8 cellular contexts compared by ENCODE assay signal in the genomic region with DNA sequence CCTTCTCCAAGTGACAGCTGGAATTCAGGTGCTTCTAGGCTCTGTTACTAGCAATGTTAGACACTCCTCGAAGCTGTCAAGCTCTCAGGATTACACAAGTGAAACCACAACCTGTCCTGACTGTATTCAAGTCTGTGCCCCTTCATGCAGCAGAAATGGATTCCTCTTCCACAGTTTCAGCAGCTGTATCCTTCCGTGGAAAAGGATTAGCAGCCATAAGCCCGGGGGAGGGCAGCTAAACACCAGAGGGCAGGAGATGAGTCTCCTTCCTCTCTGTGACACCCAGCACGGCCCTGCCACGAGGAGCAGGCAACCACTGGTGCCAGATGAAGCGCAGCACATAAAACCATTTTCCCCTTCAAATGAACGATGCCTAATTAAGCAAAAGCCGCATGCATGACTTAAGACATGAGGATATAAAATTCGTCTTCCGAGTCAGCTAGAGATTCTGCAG. TPM values are rescaled to one million over a fixed set of nuclear protein-coding genes. Genes with fewer than 3 reads are reported as not detected.
DNase-seq lines count a peak whose midpoint lies in the region; ATAC-seq and TF ChIP-seq lines count a peak whose summit lies in the region.

No MANE protein-coding gene starts in this region.

- H3K36me3 ChIP-seq in GM23338 (ENCODE audit: insufficient read depth) (no peaks in the 10 kb centered on the region), Peyer's patch (no peaks in the 10 kb centered on the region), neural progenitor cell (no peaks in the 10 kb centered on the region), transverse colon (no peaks in the 10 kb centered on the region)

- H3K27me3 Mint-ChIP-seq in GM23338 (ENCODE audit: insufficient read depth, low read depth, poor library complexity) (peaks cover 24% of the 10 kb centered on the region), neural progenitor cell (ENCODE audit: insufficient read depth, low read depth) (peaks cover 11% of the 10 kb centered on the region)
- H3K27me3 Mint-ChIP-seq in activated T-helper 2 cell treated with anti-CD3 and anti-CD28 coated beads, Interferon-gamma antibody, Interleukin-2, Interleukin-4, amounts not matched to agents 10 μg/mL and 5 μg/mL and 100 μg/mL, durations not matched to agents 14 hours and 24 hours and 36 hours (ENCODE audit: low read depth) = peaks cover 4% of the 10 kb centered on the region

- no peak overlapping the region for H3K9ac ChIP-seq in neural progenitor cell

- H3K4me3 Mint-ChIP-seq in GM23338 = peak overlapping the region; percentile 78
- peak overlapping the region; percentile 81 for H3K4me3 Mint-ChIP-seq in activated T-helper 2 cell treated with anti-CD3 and anti-CD28 coated beads, Interferon-gamma antibody, Interleukin-2, Interleukin-4, amounts not matched to agents 10 μg/mL and 5 μg/mL and 100 μg/mL, durations not matched to agents 14 hours and 24 hours and 36 hours (ENCODE audit: low read depth)
- H3K4me3 Mint-ChIP-seq in neural progenitor cell = peak overlapping the region; percentile 87

- no peak for TF ChIP-seq EP300 in transverse colon (IDR thresholded peaks at IDR 0.05; ENCODE audit: low read depth)

- H3K9me3 Mint-ChIP-seq in GM23338 = peaks cover 9% of the 10 kb centered on the region
- peaks cover 6% of the 10 kb centered on the region for H3K9me3 Mint-ChIP-seq in activated T-helper 2 cell treated with anti-CD3 and anti-CD28 coated beads, Interferon-gamma antibody, Interleukin-2, Interleukin-4, amounts not matched to agents 10 μg/mL and 5 μg/mL and 100 μg/mL, durations not matched to agents 14 hours and 24 hours and 36 hours
- peaks cover 8% of the 10 kb centered on the region for H3K9me3 Mint-ChIP-seq in neural progenitor cell

- peak overlapping the region; percentile 93 for H2AFZ ChIP-seq in GM23338
- no peak overlapping the region for H2AFZ ChIP-seq in neural progenitor cell (replicated peaks)

- H3K79me2 ChIP-seq in GM23338 (replicated peaks; ENCODE audit: insufficient read depth) (0 out of 2 replicates have a peak, but pooled peaks cover 3% of the 10 kb centered on the region), neural progenitor cell (ENCODE audit: low read depth) (no peaks in the 10 kb centered on the region)

- H3F3A ChIP-seq in GM23338 (replicated peaks; ENCODE audit: low read depth) (no peaks in the 10 kb centered on the region), neural progenitor cell (ENCODE audit: low read depth) (peaks cover 17% of the 10 kb centered on the region)

- H3K9me3 ChIP-seq in Peyer's patch = no peaks in the 10 kb centered on the region
- no peaks in the 10 kb centered on the region for H3K9me3 ChIP-seq in neural progenitor cell (ENCODE audit: low read depth)
- H3K9me3 ChIP-seq in transverse colon = no peaks in the 10 kb centered on the region

- H3K4me2 ChIP-seq in GM23338 = peak overlapping the region; percentile 99
- peak overlapping the region; percentile 89 for H3K4me2 ChIP-seq in neural progenitor cell

- H3K4me3 ChIP-seq in GM23338 = peak overlapping the region; percentile 75
- H3K4me3 ChIP-seq in Peyer's patch = peak overlapping the region; percentile 70 to 88 (median 82)
- peak overlapping the region; percentile 86 for H3K4me3 ChIP-seq in fibroblast of the aortic adventitia (ENCODE audit: low read depth, low read length)
- peak overlapping the region; percentile 94 for H3K4me3 ChIP-seq in neural progenitor cell
- peak overlapping the region; percentile 66 to 87 (median 72) for H3K4me3 ChIP-seq in transverse colon

- H3K36me3 Mint-ChIP-seq in GM23338 (ENCODE audit: low read depth) (peaks cover 8% of the 10 kb centered on the region), neural progenitor cell (peaks cover 6% of the 10 kb centered on the region)
- peaks cover 17% of the 10 kb centered on the region for H3K36me3 Mint-ChIP-seq in activated T-helper 2 cell treated with anti-CD3 and anti-CD28 coated beads, Interferon-gamma antibody, Interleukin-2, Interleukin-4, amounts not matched to agents 10 μg/mL and 5 μg/mL and 100 μg/mL, durations not matched to agents 14 hours and 24 hours and 36 hours (ENCODE audit: low read depth)

- no peak for ATAC-seq in GM23338
- ATAC-seq in GM18868 (IDR thresholded peaks at IDR 0.05; ENCODE audit: unreplicated experiment) = no peak

- H3K27me3 ChIP-seq in GM23338 (ENCODE audit: insufficient read depth) (peaks cover 30% of the 10 kb centered on the region), Peyer's patch (no peaks in the 10 kb centered on the region), neural progenitor cell (peaks cover 33% of the 10 kb centered on the region), transverse colon (no peaks in the 10 kb centered on the region)

- intact Hi-C loops in activated T-helper 2 cell treated with anti-CD3 and anti-CD28 coated beads, Interferon-gamma antibody, Interleukin-2, Interleukin-4, amounts not matched to agents 10 μg/mL and 5 μg/mL and 100 μg/mL, durations not matched to agents 14 hours and 24 hours and 36 hours (cut with micrococcal nuclease) = loop anchor here (2.0 to 5.0 kb wide), 5 partner anchors 35 to 195 kb away; no protein-coding TSS in a partner anchor
- intact Hi-C loops in transverse colon (cut with DNase I; ENCODE audit: low total_unique reads) = loop anchor here (5.0 to 10.0 kb wide), 2 partner anchors 60 to 187 kb away; no protein-coding TSS in a partner anchor

- H3K27ac Mint-ChIP-seq in GM23338 (no peak overlapping the region), neural progenitor cell (no peak overlapping the region)
- H3K27ac Mint-ChIP-seq in activated T-helper 2 cell treated with anti-CD3 and anti-CD28 coated beads, Interferon-gamma antibody, Interleukin-2, Interleukin-4, amounts not matched to agents 10 μg/mL and 5 μg/mL and 100 μg/mL, durations not matched to agents 14 hours and 24 hours and 36 hours = peak overlapping the region; percentile 71

- TF ChIP-seq POLR2A in Peyer's patch (IDR thresholded peaks at IDR 0.05) (no peak), transverse colon (IDR thresholded peaks at IDR 0.05) (no peak)

- H3K4me1 ChIP-seq in GM23338 (ENCODE audit: insufficient read depth) (no peaks in the 10 kb centered on the region; the same call in 1 of the 2 replicates), Peyer's patch (peaks cover 0 to 31% (median 10%) of the 10 kb centered on the region in 4 donors), neural progenitor cell (peaks cover 18% of the 10 kb centered on the region), transverse colon (peaks cover 14 to 42% (median 21%) of the 10 kb centered on the region in 4 donors)

- WGBS in transverse colon (ENCODE audit: low coverage in 1 of 2), 2 donors = 5% methylated on average over 10 of the region's 10 CpGs; no CpG with 5 or more reads in 1 of the 2 donors

- H3K4me1 Mint-ChIP-seq in GM23338 (peaks cover 29% of the 10 kb centered on the region), neural progenitor cell (peaks cover 34% of the 10 kb centered on the region)
- H3K4me1 Mint-ChIP-seq in activated T-helper 2 cell treated with anti-CD3 and anti-CD28 coated beads, Interferon-gamma antibody, Interleukin-2, Interleukin-4, amounts not matched to agents 10 μg/mL and 5 μg/mL and 100 μg/mL, durations not matched to agents 14 hours and 24 hours and 36 hours (ENCODE audit: low read depth) = peaks cover 49% of the 10 kb centered on the region

- no peak for TF ChIP-seq CTCF in GM23338 (conservative IDR thresholded peaks at IDR 0.05; ENCODE audit: low read depth in 2 of 2)
- TF ChIP-seq CTCF in Peyer's patch (IDR thresholded peaks at IDR 0.05) = peak in 3 of 6 experiments; percentile 15 to 22 (median 22)
- TF ChIP-seq CTCF in fibroblast of the aortic adventitia (IDR thresholded peaks at IDR 0.05; ENCODE audit: insufficient read depth, low read length) = peak; percentile 43
- TF ChIP-seq CTCF in neural progenitor cell (IDR thresholded peaks at IDR 0.05) = no peak
- peak in 1 of 5 experiments; percentile 19 for TF ChIP-seq CTCF in transverse colon (IDR thresholded peaks at IDR 0.05)

- H3K9me2 ChIP-seq in GM23338 (ENCODE audit: insufficient read depth) = no peaks in the 10 kb centered on the region

- in situ Hi-C loops in transverse colon (cut with MboI; ENCODE audit: low pct_ligation_motif_present in 1 of 4, low pct_unique_long_range_greater_than_20kb in 1 of 4, low sequenced_read_pairs in 3 of 4) = loop anchor here in 2 of 4 donors (10.0 kb wide), 1 partner anchor 187 kb away; no protein-coding TSS in a partner anchor

- DNase-seq in AG08396 (ENCODE audit: low spot score) (peak; percentile 46), GM23338 (ENCODE audit: low spot score) (no peak), Peyer's patch (peak; percentile 55 to 86 (median 78)), fibroblast of the aortic adventitia (ENCODE audit: low read depth) (peak; percentile 53), neural progenitor cell (ENCODE audit: low spot score) (peak; percentile 46), transverse colon (peak; percentile 62)
- DNase-seq in activated T-helper 2 cell treated with anti-CD3 and anti-CD28 coated beads, Interferon-gamma antibody, Interleukin-2, Interleukin-4, amounts not matched to agents 10 μg/mL and 5 μg/mL and 100 μg/mL, durations not matched to agents 14 hours and 24 hours and 36 hours (ENCODE audit: low spot score) = peak; percentile 35

- H4K20me1 ChIP-seq in GM23338 (replicated peaks; ENCODE audit: insufficient read depth) = peaks cover 6% of the 10 kb centered on the region; the same call in 1 of the 2 replicates
- H4K20me1 ChIP-seq in neural progenitor cell (ENCODE audit: low read depth) = peaks cover 10% of the 10 kb centered on the region

- no peak overlapping the region for H3K27ac ChIP-seq in GM23338 (ENCODE audit: low read depth)
- peak overlapping the region; percentile 81 to 94 (median 86) for H3K27ac ChIP-seq in Peyer's patch
- H3K27ac ChIP-seq in neural progenitor cell = no peak overlapping the region
- peak overlapping the region; percentile 82 to 87 (median 85) for H3K27ac ChIP-seq in transverse colon

RNA-seq across cellular contexts. Expression of a gene that starts 1.2 kb away (rescaled TPM):
- total RNA-seq in GM23338 (2014; rRNA removed; shearing (Covaris generic)) = 7.9 and 8.9 TPM in 2 replicates
- 2.8 and 3.2 TPM in 2 replicates for polyA plus RNA-seq in GM23338 (2016; fragmentation: Nextera tagmentation; extraction: Ambion mirVana)
- 10 to 100 TPM; 10.8 to 23.9 (median 16.5) TPM for total RNA-seq in Peyer's patch
- 13.8 and 15.7 TPM in 2 replicates for total RNA-seq in activated T-helper 2 cell treated with anti-CD3 and anti-CD28 coated beads, Interferon-gamma antibody, Interleukin-2, Interleukin-4, amounts not matched to agents 10 μg/mL and 5 μg/mL and 100 μg/mL, durations not matched to agents 14 hours and 24 hours and 36 hours
- 19.4 and 87.6 TPM in 2 replicates for total RNA-seq in fibroblast of the aortic adventitia (ENCODE audit: low replicate concordance)
- 9.7 and 9.9 TPM in 2 replicates for total RNA-seq in neural progenitor cell (ENCODE audit: low replicate concordance)
- 10 to 100 TPM in 2 of 4 donors, 1 to 10 TPM in 2; 3.0 to 20.2 (median 13.6) TPM for total RNA-seq in transverse colon

Comparison
In these comparisons a context has a peak if more than half of its experiments do, and no peak if none do; other contexts are left out.
1. H3K27ac ChIP-seq: peak in Peyer's patch (4 of 4) and transverse colon (4 of 4); none in GM23338 (single experiment) and neural progenitor cell (single experiment).
2. Peak in every context shown above with its lines, with median percentiles within 50 percentile points of each other: H3K4me3 ChIP-seq and H3K4me3 Mint-ChIP-seq.